9 cellular contexts compared by ENCODE assay signal in the genomic region with DNA sequence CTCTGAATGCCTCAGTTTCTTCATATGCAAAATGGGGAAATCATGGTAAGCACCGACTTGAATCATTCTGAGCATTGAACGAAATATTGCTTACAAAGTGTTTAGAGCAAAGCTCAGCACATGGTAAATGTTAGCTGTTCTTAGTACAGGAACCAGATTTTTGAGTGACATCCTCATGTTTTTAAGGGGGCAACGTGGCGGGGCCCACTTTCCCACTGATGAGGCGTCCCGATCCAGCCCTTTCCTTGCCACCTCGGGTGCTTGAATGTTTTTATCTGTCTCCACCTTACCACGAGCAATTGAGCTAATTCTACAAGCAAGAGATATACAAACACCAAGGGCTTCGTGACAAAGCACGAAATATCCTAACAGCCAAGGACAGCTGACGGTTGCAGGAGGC.
"Had no signal": no experiment of that assay in that cellular context is flagged by ENCODE, and none has a peak within 500 bp of the region (broad histone marks: within the 10 kb centered on the region; RNA-seq: fewer than 3 reads in every experiment).

No MANE protein-coding gene starts in this region.

- H3K9ac ChIP-seq: KMS-11 had no signal

- DNase-seq: H9, HCEC 1CT, HFFc6, KBM-7 had no signal

- H3K4me3 Mint-ChIP-seq: GM23338, H9, HFFc6, IgD-negative memory B cell had no signal

- H3K4me1 Mint-ChIP-seq: GM23338 had no signal

- H3K27ac ChIP-seq: HL-60, KMS-11 had no signal

- H3K9me3 Mint-ChIP-seq: GM23338, H9, HFFc6, IgD-negative memory B cell had no signal

- H2AFZ ChIP-seq: GM23338 had no signal

- H3K27ac Mint-ChIP-seq: GM23338, HFFc6, IgD-negative memory B cell had no signal

- H3K4me2 ChIP-seq: GM23338, KMS-11 had no signal

- H3K4me3 ChIP-seq: GM23338 had no signal

- ATAC-seq: GM23338, HepG2 had no signal
